In the genomic region with DNA sequence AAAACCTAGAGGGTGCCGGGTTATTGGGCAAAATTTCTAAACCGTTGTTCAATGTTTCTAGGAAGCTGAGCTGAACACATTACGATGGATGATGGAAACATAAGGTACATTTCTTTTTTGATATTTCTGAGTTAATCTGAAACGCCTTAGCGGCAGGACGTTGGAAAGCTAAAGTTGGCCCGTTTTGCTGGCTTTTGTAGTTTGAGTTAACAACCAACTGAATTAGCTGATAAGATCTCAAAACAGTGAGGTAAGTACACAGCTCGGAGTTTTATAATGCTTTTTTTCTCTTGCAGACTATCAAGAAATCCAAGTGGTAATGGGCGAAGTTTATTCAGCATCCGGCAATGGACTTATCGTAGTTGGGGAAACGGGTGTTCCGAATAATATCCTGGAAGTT, we compare ENCODE assay signal across 8 cellular contexts.
DNase-seq lines count a peak whose midpoint lies in the region; ATAC-seq, FAIRE-seq and TF ChIP-seq lines count a peak whose summit lies in the region.

No MANE protein-coding gene starts in this region.

- no peak overlapping the region for H4K91ac ChIP-seq in mesenchymal stem cell (ENCODE audit: low read length)

- H3K9me3 ChIP-seq in left ventricle myocardium inferior (replicated peaks) (no peaks in the 10 kb centered on the region), mesenchymal stem cell (ENCODE audit: control insufficient read depth, low read length) (no peaks in the 10 kb centered on the region), aorta (ENCODE audit: control insufficient read depth, low read length) (no peaks in the 10 kb centered on the region)

- no peak overlapping the region for H2BK120ac ChIP-seq in mesenchymal stem cell (ENCODE audit: low read depth, low read length)

- H2BK15ac ChIP-seq in mesenchymal stem cell (ENCODE audit: low read depth, poor library complexity, severe bottlenecking): no peak overlapping the region

- H2AFZ ChIP-seq in mesenchymal stem cell (ENCODE audit: low read depth, low read length): no peak overlapping the region

- peak overlapping the region in 1 of 2 experiments; percentile 63 for H3K18ac ChIP-seq in mesenchymal stem cell (ENCODE audit: low read depth in 1 of 2, low read length in 2 of 2)

- no peaks in the 10 kb centered on the region for H3K27me3 ChIP-seq in left ventricle myocardium inferior (ENCODE audit: low read depth)
- peaks cover 0 to under 1% of the 10 kb centered on the region in 2 experiments for H3K27me3 ChIP-seq in mesenchymal stem cell (ENCODE audit: control insufficient read depth in 1 of 2, insufficient read depth in 1 of 2, low read length in 2 of 2)
- H3K27me3 ChIP-seq in aorta (ENCODE audit: control insufficient read depth in 1 of 2, insufficient read depth in 2 of 2, low read length in 1 of 2): no peaks in the 10 kb centered on the region

- H3K36me3 ChIP-seq in left ventricle myocardium inferior (no peaks in the 10 kb centered on the region), mesenchymal stem cell (ENCODE audit: control insufficient read depth in 1 of 2, insufficient read depth in 2 of 2, low read depth in 1 of 2, low read length in 2 of 2) (peaks cover 0 to 28% of the 10 kb centered on the region in 2 experiments), aorta (ENCODE audit: control insufficient read depth in 1 of 2, insufficient read depth in 2 of 2, low read length in 1 of 2) (no peaks in the 10 kb centered on the region)

- peak overlapping the region; percentile 81 for H3K4me3 Mint-ChIP-seq in MCF 10A (ENCODE audit: unreplicated experiment)

- POLR2A ChIA-PET in MCF 10A (lab: Yijun Ruan, JAX): interaction anchor here (0.7 to 2.2 kb wide), 6 partner anchors 49 to 137 kb away, joined by 3 to 21 read pairs (median 4); a partner anchor contains a TSS

- FAIRE-seq in frontal cortex (lab: Jason Lieb, UNC): no peak

- H3K4me2 ChIP-seq in mesenchymal stem cell (ENCODE audit: low read length, poor library complexity, severe bottlenecking): peak overlapping the region; percentile 37

- H3K36me3 Mint-ChIP-seq in MCF 10A (ENCODE audit: insufficient read depth, unreplicated experiment): peaks cover 53% of the 10 kb centered on the region

- no TSS peak for BruUV-seq in MCF 10A (replicated peaks; lab: Mats Ljungman, UMichigan)

- intact Hi-C loops in left ventricle myocardium inferior (cut with micrococcal nuclease) (no loop called here), Right ventricle myocardium inferior (cut with DNase I) (no loop called here), MCF 10A (cut with micrococcal nuclease) (no loop called here), aorta (cut with DNase I) (no loop called here)

- WGBS in mesenchymal stem cell: 9% methylated on average over 13 of the region's 13 CpGs
- 5 to 6% methylated on average over 13 of the region's 13 CpGs for WGBS in aorta, 2 donors

- H3K4me3 ChIP-seq in left ventricle myocardium inferior (peak overlapping the region; percentile 74), mesenchymal stem cell (ENCODE audit: insufficient read depth in 1 of 2, low read depth in 1 of 2, low read length in 2 of 2) (peak overlapping the region; percentile 77 to 93), aorta (ENCODE audit: low read length in 2 of 2) (peak overlapping the region; percentile 45 to 79)

- DNase-seq in left ventricle myocardium inferior: no peak
- DNase-seq in Right ventricle myocardium inferior (ENCODE audit: missing footprints): no peak
- DNase-seq in MCF 10A (ENCODE audit: unreplicated experiment): no peak
- DNase-seq in mesenchymal stem cell: no peak
- DNase-seq in aorta: no peak
- DNase-seq in frontal cortex (ENCODE audit: low spot score in 2 of 2): no peak
- DNase-seq in DMS153 treated with DMSO at 0.1 percent for 48 hours (lab: John Stamatoyannopoulos, UW; ENCODE audit: unreplicated experiment): no peak
- DNase-seq in ureter (ENCODE audit: low spot score): no peak

- H3K4ac ChIP-seq in mesenchymal stem cell (ENCODE audit: low read depth in 1 of 2, low read length in 2 of 2): no peak overlapping the region

- H3K4me1 Mint-ChIP-seq in MCF 10A (ENCODE audit: insufficient read depth, unreplicated experiment): peaks cover 29% of the 10 kb centered on the region

- CTCF ChIA-PET in MCF 10A (lab: Yijun Ruan, JAX): interaction anchor here (0.7 to 1.0 kb wide), 3 partner anchors 8 to 200 kb away, joined by 3 to 7 read pairs (median 4); a partner anchor contains a TSS

- H3K27ac Mint-ChIP-seq in MCF 10A (ENCODE audit: low read depth, unreplicated experiment): peak overlapping the region; percentile 99

- H3K14ac ChIP-seq in mesenchymal stem cell (ENCODE audit: low read length in 2 of 2): no peak overlapping the region

- H4K8ac ChIP-seq in mesenchymal stem cell (ENCODE audit: low read length): no peak overlapping the region

- H3K27ac ChIP-seq in left ventricle myocardium inferior (replicated peaks) (peak overlapping the region; percentile 91), mesenchymal stem cell (ENCODE audit: low read length, poor library complexity, severe bottlenecking) (peak overlapping the region; percentile 59), aorta (ENCODE audit: low read depth in 1 of 2, low read length in 2 of 2) (no peak overlapping the region)

- H2BK5ac ChIP-seq in mesenchymal stem cell (ENCODE audit: low read depth, low read length, poor library complexity, severe bottlenecking): no peak overlapping the region

- no peak overlapping the region for H2AK5ac ChIP-seq in mesenchymal stem cell (ENCODE audit: low read length, severe bottlenecking)

- ATAC-seq in Right ventricle myocardium inferior (no peak), aorta (ENCODE audit: low FRiP score) (no peak)

- TF ChIP-seq CTCF in left ventricle myocardium inferior (IDR thresholded peaks at IDR 0.05; ENCODE audit: borderline replicate concordance) (no peak), MCF 10A (IDR thresholded peaks at IDR 0.05; ENCODE audit: unreplicated experiment) (no peak)

- no peaks in the 10 kb centered on the region for H3K9me3 Mint-ChIP-seq in MCF 10A (ENCODE audit: unreplicated experiment)

- no peak overlapping the region for H3K23ac ChIP-seq in mesenchymal stem cell (ENCODE audit: low read length in 2 of 2)

- H3K27me3 Mint-ChIP-seq in MCF 10A (ENCODE audit: insufficient read depth, unreplicated experiment): no peaks in the 10 kb centered on the region

- H3K79me1 ChIP-seq in mesenchymal stem cell (replicated peaks; ENCODE audit: low read length, poor library complexity, severe bottlenecking): no peaks in the 10 kb centered on the region

- H2BK12ac ChIP-seq in mesenchymal stem cell (ENCODE audit: low read length in 2 of 2): no peak overlapping the region

- H3K9ac ChIP-seq in mesenchymal stem cell (ENCODE audit: low read length): peak overlapping the region; percentile 98

- peaks cover 47% of the 10 kb centered on the region for H3K4me1 ChIP-seq in left ventricle myocardium inferior
- peaks cover 1% of the 10 kb centered on the region for H3K4me1 ChIP-seq in mesenchymal stem cell (ENCODE audit: control insufficient read depth, insufficient read depth, low read depth, low read length)
- H3K4me1 ChIP-seq in aorta (ENCODE audit: control insufficient read depth in 1 of 2, insufficient read depth in 2 of 2, low read length in 2 of 2): no peaks in the 10 kb centered on the region

Comparison
In these comparisons a context has a peak if more than half of its experiments do, and no peak if none do; other contexts are left out.
1. H3K27ac ChIP-seq: peak in left ventricle myocardium inferior (single experiment) and mesenchymal stem cell (single experiment); none in aorta (0 of 2).
2. Peak in every context shown above with its lines, with median percentiles within 50 percentile points of each other: H3K4me3 ChIP-seq.